In genomic region chr13:97257800-97258799, GRCh38 we compare ENCODE assay signal across 9 cellular contexts. TPM values are rescaled to one million over a fixed set of nuclear protein-coding genes. Genes with fewer than 3 reads are reported as not detected.
DNase-seq lines count a peak whose midpoint lies in the region; ATAC-seq and TF ChIP-seq lines count a peak whose summit lies in the region.
"Had no signal": no experiment of that assay in that cellular context is flagged by ENCODE, and none has a peak within 500 bp of the region (broad histone marks: within the 10 kb centered on the region; RNA-seq: fewer than 3 reads in every experiment).

No MANE protein-coding gene starts in this region.

- H3K27ac ChIP-seq in RWPE2 (ENCODE audit: poor library complexity, severe bottlenecking) = peak overlapping the region; percentile 81
- H3K27ac ChIP-seq in muscle layer of colon (ENCODE audit: low read depth, low read length) = peak overlapping the region; percentile 72

- TF ChIP-seq CTCF in RWPE2 (IDR thresholded peaks at IDR 0.05; ENCODE audit: poor library complexity, severe bottlenecking) = peak; percentile 15

- H3K9me3 ChIP-seq in RWPE2 (ENCODE audit: severe bottlenecking) (no peaks in the 10 kb centered on the region), endocrine pancreas (ENCODE audit: control insufficient read depth, low read length) (no peaks in the 10 kb centered on the region), muscle layer of colon (ENCODE audit: low read length) (no peaks in the 10 kb centered on the region)

- H3K27me3 ChIP-seq in RWPE2 (ENCODE audit: insufficient read depth, poor library complexity, severe bottlenecking) (no peaks in the 10 kb centered on the region), endocrine pancreas (ENCODE audit: control insufficient read depth, insufficient read depth, low read length) (no peaks in the 10 kb centered on the region), muscle layer of colon (ENCODE audit: control insufficient read depth in 1 of 2, insufficient read depth in 2 of 2, low read length in 2 of 2) (no peaks in the 10 kb centered on the region)

- 0 out of 2 replicates have a peak, but pooled peaks cover 5% of the 10 kb centered on the region for H3K36me3 ChIP-seq in RWPE2 (ENCODE audit: low read depth)
- no peaks in the 10 kb centered on the region for H3K36me3 ChIP-seq in endocrine pancreas (ENCODE audit: control insufficient read depth, insufficient read depth, low read length)
- H3K36me3 ChIP-seq in muscle layer of colon (ENCODE audit: insufficient read depth, low read length) = no peaks in the 10 kb centered on the region

- no peak overlapping the region for H3K4me3 ChIP-seq in RWPE2 (ENCODE audit: severe bottlenecking)
- H3K4me3 ChIP-seq in endocrine pancreas (ENCODE audit: control insufficient read depth, insufficient read depth, low read length) = peak overlapping the region; percentile 24
- H3K4me3 ChIP-seq in muscle layer of colon (ENCODE audit: low read depth in 1 of 2, low read length in 2 of 2) = no peak overlapping the region

- DNase-seq in ACHN (peak; percentile 77), RWPE2 (ENCODE audit: low spot score) (no peak), ureter (ENCODE audit: low spot score) (no peak), NCI-H1436 treated with DMSO at 0.1 percent for 48 hours (lab: John Stamatoyannopoulos, UW) (no peak)
- DNase-seq: naive B cell had no signal

- no peak overlapping the region for H3K9ac ChIP-seq in endocrine pancreas (ENCODE audit: control insufficient read depth, insufficient read depth, low read length)
- H3K9ac ChIP-seq in muscle layer of colon (ENCODE audit: low read length) = no peak overlapping the region

- H3K4me1 ChIP-seq in RWPE2 (ENCODE audit: insufficient read depth, poor library complexity, severe bottlenecking) (peaks cover 68% of the 10 kb centered on the region), endocrine pancreas (ENCODE audit: control insufficient read depth, insufficient read depth, low read length) (peaks cover 13% of the 10 kb centered on the region), muscle layer of colon (ENCODE audit: insufficient read depth, low read length) (peaks cover 76% of the 10 kb centered on the region)

- ATAC-seq in GM18519 (IDR thresholded peaks at IDR 0.05; ENCODE audit: low FRiP score, unreplicated experiment) (peak; percentile 80), HG02938 (IDR thresholded peaks at IDR 0.05; ENCODE audit: unreplicated experiment) (peak; percentile 78), RWPE2 (ENCODE audit: low read depth) (peak; percentile 65)

- in situ Hi-C loops in ACHN (cut with HindIII; ENCODE audit: low pct_ligation_motif_present, low pct_unique_long_range_greater_than_20kb, low sequenced_read_pairs) = no loop called here

RNA-seq across cellular contexts. Expression of gene MBNL2, which starts 36.0 kb away (rescaled TPM):
- 89.0 TPM for total RNA-seq in ureter
